Comparison of ENCODE assay signal across 23 cellular contexts in genomic region chr7:69228212-69228811, GRCh38.
"Had no signal": no experiment of that assay in that cellular context is flagged by ENCODE, and none has a peak within 500 bp of the region (broad histone marks: within the 10 kb centered on the region; RNA-seq: fewer than 3 reads in every experiment).

No MANE protein-coding gene starts in this region.

- H3K36me3 Mint-ChIP-seq: immature natural killer cell; natural killer cell; stimulated activated memory B cell treated with anti-CD40 and anti-IgM and Interleukin-4, amounts not matched to agents 10 μg/mL and 1 μg/mL and 100 μg/mL, for 72 hours had no signal

- H3K27ac ChIP-seq: dorsolateral prefrontal cortex, lower lobe of right lung, ovary, psoas muscle, sigmoid colon, thoracic aorta, tibial nerve, upper lobe of left lung had no signal

- H3K4me3 Mint-ChIP-seq: immature natural killer cell; natural killer cell; stimulated activated memory B cell treated with anti-CD40 and anti-IgM and Interleukin-4, amounts not matched to agents 10 μg/mL and 1 μg/mL and 100 μg/mL, for 72 hours had no signal

- H3K9me3 ChIP-seq: lower lobe of right lung, ovary, psoas muscle, sigmoid colon, thoracic aorta, tibial nerve, upper lobe of left lung had no signal

- H3K27ac Mint-ChIP-seq: immature natural killer cell; natural killer cell; stimulated activated memory B cell treated with anti-CD40 and anti-IgM and Interleukin-4, amounts not matched to agents 10 μg/mL and 1 μg/mL and 100 μg/mL, for 72 hours had no signal

- DNase-seq: cortex of kidney; dorsolateral prefrontal cortex; effector CD4-positive, alpha-beta T cell; hypothalamus; immature natural killer cell; islet precursor cell; kidney glomerular epithelial cell; left ventricle myocardium superior; lower lobe of right lung; natural killer cell; occipital lobe; ovary; posterior cingulate gyrus; psoas muscle; right cardiac atrium; sigmoid colon; stimulated activated CD4-positive, alpha-beta T cell treated with anti-CD3 and anti-CD28 coated beads, Interleukin-4, amount 100 ng/mL, for 4 hours; stimulated activated naive CD8-positive, alpha-beta T cell treated with anti-CD3 and anti-CD28 coated beads, Interleukin-15, Interleukin-2, amounts not matched to agents 100 U/mL and 50 U/mL, for 24 hours; substantia nigra; upper lobe of left lung had no signal

- ATAC-seq: left ventricle myocardium superior; lower lobe of right lung; natural killer cell; psoas muscle; right cardiac atrium; stimulated activated memory B cell treated with anti-CD40 and anti-IgM and Interleukin-4, amounts not matched to agents 10 μg/mL and 1 μg/mL and 100 μg/mL, for 72 hours; stimulated activated naive CD8-positive, alpha-beta T cell treated with anti-CD3 and anti-CD28 coated beads, Interleukin-15, Interleukin-2, amounts not matched to agents 100 U/mL and 50 U/mL, for 24 hours had no signal

- H3K27me3 ChIP-seq: ovary, upper lobe of left lung had no signal

- H3K4me1 Mint-ChIP-seq: immature natural killer cell; natural killer cell; stimulated activated memory B cell treated with anti-CD40 and anti-IgM and Interleukin-4, amounts not matched to agents 10 μg/mL and 1 μg/mL and 100 μg/mL, for 72 hours had no signal
